Comparison of ENCODE assay signal across 1 cellular context in genomic region chrX:87578978-87579377, GRCh38.
TF ChIP-seq lines count a peak whose summit lies in the region.

No MANE protein-coding gene starts in this region.

TF ChIP-seq in HepG2, 621 proteins besides CTCF, POLR2A, EP300 and RAD21 (continued from another document):
- TF ChIP-seq IKZF5 (CRISPR knock-in tag; IDR thresholded peaks at IDR 0.05) = no peak
- no peak for TF ChIP-seq ZNF629 (CRISPR knock-in tag; conservative IDR thresholded peaks at IDR 0.05)
- TF ChIP-seq ZNF644 (CRISPR knock-in tag; IDR thresholded peaks at IDR 0.05; ENCODE audit: low read depth) = no peak
- TF ChIP-seq NR2C2 (CRISPR knock-in tag; IDR thresholded peaks at IDR 0.05; ENCODE audit: borderline replicate concordance) = no peak
- TF ChIP-seq SMARCC2 (IDR thresholded peaks at IDR 0.05) = no peak
- TF ChIP-seq CBX2 (IDR thresholded peaks at IDR 0.05; ENCODE audit: low read depth, low read length) = no peak
- no peak for TF ChIP-seq CBX2 (CRISPR knock-in tag; IDR thresholded peaks at IDR 0.05; ENCODE audit: low read depth)
- TF ChIP-seq SMAD9 (CRISPR knock-in tag; IDR thresholded peaks at IDR 0.05) = no peak
